Comparison of ENCODE assay signal across 28 cellular contexts in genomic region chr22:41263704-41264103, GRCh38. TPM values are rescaled to one million over a fixed set of nuclear protein-coding genes. Genes with fewer than 3 reads are reported as not detected.
A peak's percentile ranks its signal among the peaks of the same experiment; 100 is the strongest.
DNase-seq lines count a peak whose midpoint lies in the region; ATAC-seq, FAIRE-seq and TF ChIP-seq lines count a peak whose summit lies in the region.
"Had no signal": no experiment of that assay in that cellular context is flagged by ENCODE, and none has a peak within 500 bp of the region (broad histone marks: within the 10 kb centered on the region; RNA-seq: fewer than 3 reads in every experiment).

No MANE protein-coding gene starts in this region.

- H3K27me3 Mint-ChIP-seq in CD8-positive, alpha-beta T cell (ENCODE audit: low read depth) = no peaks in the 10 kb centered on the region
- H3K27me3 Mint-ChIP-seq in Calu3 (ENCODE audit: unreplicated experiment) = no peaks in the 10 kb centered on the region
- H3K27me3 Mint-ChIP-seq: activated CD4-positive, alpha-beta T cell treated with anti-CD3 and anti-CD28 coated beads, Interleukin-2, amount 10 ng/mL, durations not matched to agents 24 days and 14 days had no signal

- TF ChIP-seq POLR2A in GM12892 (IDR thresholded peaks at IDR 0.05; ENCODE audit: low read depth, low read length) = no peak

- ATAC-seq in CD8-positive, alpha-beta T cell = no peak
- ATAC-seq: HCT116, left colon, Panc1 had no signal

- H3K36me3 Mint-ChIP-seq in CD8-positive, alpha-beta T cell = peaks cover 89% of the 10 kb centered on the region
- peaks cover 87% of the 10 kb centered on the region for H3K36me3 Mint-ChIP-seq in Calu3 (ENCODE audit: insufficient read depth, unreplicated experiment)

- H3K4me1 ChIP-seq in CD8-positive, alpha-beta T cell (ENCODE audit: insufficient read depth, low read length) = no peaks in the 10 kb centered on the region
- H3K4me1 ChIP-seq: BE2C, SJCRH30, testis had no signal

- BruUV-seq in Calu3 (replicated peaks; lab: Mats Ljungman, UMichigan) = no TSS peak

- no peaks in the 10 kb centered on the region for H3K27me3 ChIP-seq in CD8-positive, alpha-beta T cell (ENCODE audit: insufficient read depth, low read length)
- H3K27me3 ChIP-seq: BE2C, brain microvascular endothelial cell, SJCRH30, testis had no signal

- H3K9me3 ChIP-seq in CD8-positive, alpha-beta T cell (ENCODE audit: low read length) = no peaks in the 10 kb centered on the region
- H3K9me3 ChIP-seq: BE2C, SJCRH30, testis had no signal

- POLR2A ChIA-PET in CD8-positive, alpha-beta T cell (lab: Charles Lee) = interaction anchor here (1.2 kb wide), 1 partner anchor 26 kb away, joined by 3 read pairs; no protein-coding TSS in a partner anchor

- H3K4me3 Mint-ChIP-seq in CD8-positive, alpha-beta T cell = no peak overlapping the region
- no peak overlapping the region for H3K4me3 Mint-ChIP-seq in Calu3 (ENCODE audit: low read depth, unreplicated experiment)
- H3K4me3 Mint-ChIP-seq: activated CD4-positive, alpha-beta T cell treated with anti-CD3 and anti-CD28 coated beads, Interleukin-2, amount 10 ng/mL, durations not matched to agents 24 days and 14 days; nephron had no signal

- H3K4me3 ChIP-seq in CD8-positive, alpha-beta T cell (ENCODE audit: low read depth, low read length) = no peak overlapping the region
- H3K4me3 ChIP-seq: SJCRH30, testis had no signal

- no peak overlapping the region for H3K27ac Mint-ChIP-seq in CD8-positive, alpha-beta T cell
- H3K27ac Mint-ChIP-seq in Calu3 (ENCODE audit: unreplicated experiment) = no peak overlapping the region
- H3K27ac Mint-ChIP-seq: activated CD4-positive, alpha-beta T cell treated with anti-CD3 and anti-CD28 coated beads, Interleukin-2, amount 10 ng/mL, durations not matched to agents 24 days and 14 days; nephron had no signal

- CTCF ChIA-PET in CD8-positive, alpha-beta T cell (lab: Charles Lee) = interaction anchor here (1.0 kb wide), 1 partner anchor 355 kb away, joined by 3 read pairs; no protein-coding TSS in a partner anchor
- CTCF ChIA-PET in Calu3 (lab: Charles Lee) = interaction anchor here (0.6 kb wide), 1 partner anchor 53 kb away, joined by 4 read pairs; no protein-coding TSS in a partner anchor

- peak; percentile 14 for DNase-seq in GM12892 (ENCODE audit: insufficient read length)
- DNase-seq in astrocyte of the hippocampus (ENCODE audit: low read depth, low spot score) = peak; percentile 22
- peak; percentile 13 for DNase-seq in kidney tubule cell (ENCODE audit: low spot score)
- DNase-seq in CD8-positive, alpha-beta T cell = no peak
- no peak for DNase-seq in amniotic stem cell (lab: John Stamatoyannopoulos, UW)
- DNase-seq in NK-92 (lab: John Stamatoyannopoulos, UW; ENCODE audit: unreplicated experiment) = no peak
- DNase-seq in Calu3 = no peak
- DNase-seq: ACHN; activated CD4-positive, alpha-beta T cell treated with anti-CD3 and anti-CD28 coated beads, Interleukin-2, amount 10 ng/mL, durations not matched to agents 24 days and 14 days; activated gamma-delta T cell treated with Interleukin-2 at 50 U/mL for 16 hours; activated T-cell treated with anti-CD3 and anti-CD28 coated beads, Interleukin-2, amount 50 U/mL, for 48 hours; BE2C; brain microvascular endothelial cell; DMS53; left colon; MV-4-11; NCI-H146; NCI-H2107; NCI-H345; SJCRH30; stimulated activated CD4-positive, alpha-beta T cell treated with anti-CD3 and anti-CD28 coated beads, Interleukin-4, amount 100 ng/mL, for 24 hours; SW 1271; T-helper 9 cell; testis had no signal

- no peaks in the 10 kb centered on the region for H3K9me3 Mint-ChIP-seq in CD8-positive, alpha-beta T cell
- H3K9me3 Mint-ChIP-seq in Calu3 (ENCODE audit: low read depth, unreplicated experiment) = no peaks in the 10 kb centered on the region
- H3K9me3 Mint-ChIP-seq: activated CD4-positive, alpha-beta T cell treated with anti-CD3 and anti-CD28 coated beads, Interleukin-2, amount 10 ng/mL, durations not matched to agents 24 days and 14 days; nephron had no signal

- FAIRE-seq in GM12892 (lab: Jason Lieb, UNC) = no peak

- intact Hi-C loops in CD8-positive, alpha-beta T cell (cut with DNase I, micrococcal nuclease) = no loop called here
- intact Hi-C loops in Calu3 (cut with micrococcal nuclease; ENCODE audit: unreplicated experiment) = no loop called here

- no peaks in the 10 kb centered on the region for H3K4me1 Mint-ChIP-seq in CD8-positive, alpha-beta T cell (ENCODE audit: low read depth)
- no peaks in the 10 kb centered on the region for H3K4me1 Mint-ChIP-seq in Calu3 (ENCODE audit: low read depth, unreplicated experiment)
- H3K4me1 Mint-ChIP-seq: nephron had no signal

- peaks cover 63% of the 10 kb centered on the region for H3K36me3 ChIP-seq in CD8-positive, alpha-beta T cell (ENCODE audit: insufficient read depth, low read length)

- 0 out of 2 replicates have a peak overlapping the region, but pooled peaks have one; percentile 31 for H3K27ac ChIP-seq in 22Rv1
- no peak overlapping the region for H3K27ac ChIP-seq in CD8-positive, alpha-beta T cell (ENCODE audit: low read depth, low read length)
- H3K27ac ChIP-seq: brain microvascular endothelial cell, SJCRH30, testis had no signal

- no peak for TF ChIP-seq CTCF in 22Rv1 (IDR thresholded peaks at IDR 0.05)
- no peak for TF ChIP-seq CTCF in CD8-positive, alpha-beta T cell (IDR thresholded peaks at IDR 0.05)
- TF ChIP-seq CTCF in Calu3 (IDR thresholded peaks at IDR 0.05; ENCODE audit: unreplicated experiment) = no peak

RNA-seq across cellular contexts. Expression of gene RANGAP1, which starts 22.3 kb away (rescaled TPM):
- 23.4 TPM for polyA plus RNA-seq in GM12892 (2012; ENCODE audit: missing spikeins)
- total RNA-seq in CD8-positive, alpha-beta T cell = 100 to 1,000 TPM; 200 to 210 TPM
- 189 and 194 TPM in 2 replicates for total RNA-seq in Calu3 (2022)

RNA-seq across cellular contexts. Expression of gene CHADL, which starts 23.0 kb away (rescaled TPM):
- 0.15 TPM for polyA plus RNA-seq in GM12892 (2012; ENCODE audit: missing spikeins)
- total RNA-seq in CD8-positive, alpha-beta T cell = 1 to 10 TPM; 2.3 to 2.6 TPM
- total RNA-seq in Calu3 (2022) = 0.73 and 1.5 TPM in 2 replicates

RNA-seq across cellular contexts. Expression of gene ZC3H7B, which starts 37.6 kb away (rescaled TPM):
- 19.3 TPM for polyA plus RNA-seq in GM12892 (2012; ENCODE audit: missing spikeins)
- total RNA-seq in CD8-positive, alpha-beta T cell = 10 to 100 TPM; 30.7 to 30.8 TPM
- 53.3 and 53.5 TPM in 2 replicates for total RNA-seq in Calu3 (2022)

RNA-seq across cellular contexts. Expression of gene L3MBTL2, which starts 58.6 kb away (rescaled TPM):
- polyA plus RNA-seq in GM12892 (2012; ENCODE audit: missing spikeins) = 17.2 TPM
- total RNA-seq in CD8-positive, alpha-beta T cell = 10 to 100 TPM; 16.3 to 20.3 TPM
- total RNA-seq in Calu3 (2022) = 27.0 and 28.2 TPM in 2 replicates

Comparison
In these comparisons a context has a peak if more than half of its experiments do, and no peak if none do; other contexts are left out.
1. DNase-seq: peak in GM12892 (single experiment), astrocyte of the hippocampus (single experiment) and kidney tubule cell (single experiment); none in CD8-positive, alpha-beta T cell (0 of 7), amniotic stem cell (single experiment), NK-92 (single experiment) and Calu3 (single experiment).